ENCODE assay signal across 19 cellular contexts in genomic region chr10:55220975-55221374, GRCh38.
DNase-seq lines count a peak whose midpoint lies in the region; FAIRE-seq and TF ChIP-seq lines count a peak whose summit lies in the region.
"Had no signal": no experiment of that assay in that cellular context is flagged by ENCODE, and none has a peak within 500 bp of the region (broad histone marks: within the 10 kb centered on the region; RNA-seq: fewer than 3 reads in every experiment).

No MANE protein-coding gene starts in this region.

- no peak for TF ChIP-seq POLR2A in GM12891 (IDR thresholded peaks at IDR 0.05; ENCODE audit: low read depth, low read length)

- no peaks in the 10 kb centered on the region for H3K36me3 Mint-ChIP-seq in neural progenitor cell
- H3K36me3 Mint-ChIP-seq: CD4-positive, CD25-positive, alpha-beta regulatory T cell; CD8-positive, alpha-beta memory T cell had no signal

- no peaks in the 10 kb centered on the region for H3K4me1 Mint-ChIP-seq in neural progenitor cell
- H3K4me1 Mint-ChIP-seq: CD4-positive, CD25-positive, alpha-beta regulatory T cell; CD8-positive, alpha-beta memory T cell; GM23338 had no signal

- no peak overlapping the region for H3K27ac ChIP-seq in neural progenitor cell

- no peak overlapping the region for H2AFZ ChIP-seq in neural progenitor cell (replicated peaks)
- H2AFZ ChIP-seq: GM23338 had no signal

- no peaks in the 10 kb centered on the region for H4K20me1 ChIP-seq in neural progenitor cell (ENCODE audit: low read depth)

- H3K9ac ChIP-seq in neural progenitor cell = no peak overlapping the region

- peak; percentile 30 for DNase-seq in NCI-H748 (lab: John Stamatoyannopoulos, UW; ENCODE audit: unreplicated experiment)
- DNase-seq in NCI-H748 treated with DMSO at 0.1 percent for 48 hours (lab: John Stamatoyannopoulos, UW) = no peak
- peak; percentile 75 for DNase-seq in DMS53 (lab: John Stamatoyannopoulos, UW)
- peak; percentile 4 for DNase-seq in MV-4-11 (lab: John Stamatoyannopoulos, UW)
- no peak for DNase-seq in neural progenitor cell (ENCODE audit: low spot score)
- DNase-seq in GM12891 (ENCODE audit: insufficient read length, low spot score) = no peak
- DNase-seq: ACHN; BE2C; C1 segment of cervical spinal cord; CD4-positive, CD25-positive, alpha-beta regulatory T cell; CD8-positive, alpha-beta memory T cell; COR-L47; DMS 273 treated with DMSO at 0.1 percent for 48 hours; DMS79; GDM1; HCEC 1CT had no signal

- H3F3A ChIP-seq in neural progenitor cell (ENCODE audit: low read depth) = no peaks in the 10 kb centered on the region

- H3K4me2 ChIP-seq in neural progenitor cell = no peak overlapping the region
- H3K4me2 ChIP-seq: GM23338 had no signal

- TF ChIP-seq CTCF in neural progenitor cell (IDR thresholded peaks at IDR 0.05) = no peak

- no peaks in the 10 kb centered on the region for H3K79me2 ChIP-seq in neural progenitor cell (ENCODE audit: low read depth)

- no peak overlapping the region for H3K4me3 Mint-ChIP-seq in neural progenitor cell
- H3K4me3 Mint-ChIP-seq: CD4-positive, CD25-positive, alpha-beta regulatory T cell; CD8-positive, alpha-beta memory T cell; GM23338 had no signal

- H3K9me3 Mint-ChIP-seq in neural progenitor cell = no peaks in the 10 kb centered on the region
- H3K9me3 Mint-ChIP-seq: GM23338 had no signal

- no peaks in the 10 kb centered on the region for H3K4me1 ChIP-seq in neural progenitor cell
- H3K4me1 ChIP-seq: BE2C had no signal

- no peak for FAIRE-seq in GM12891 (lab: Jason Lieb, UNC)
- FAIRE-seq: A204.1, H54 had no signal

- H3K27me3 ChIP-seq in neural progenitor cell = no peaks in the 10 kb centered on the region
- H3K27me3 ChIP-seq: BE2C had no signal

- no peak overlapping the region for H3K27ac Mint-ChIP-seq in neural progenitor cell
- H3K27ac Mint-ChIP-seq: CD4-positive, CD25-positive, alpha-beta regulatory T cell; CD8-positive, alpha-beta memory T cell; GM23338 had no signal

- H3K27me3 Mint-ChIP-seq in neural progenitor cell (ENCODE audit: insufficient read depth, low read depth) = no peaks in the 10 kb centered on the region
- H3K27me3 Mint-ChIP-seq: CD4-positive, CD25-positive, alpha-beta regulatory T cell; CD8-positive, alpha-beta memory T cell had no signal

- no peaks in the 10 kb centered on the region for H3K36me3 ChIP-seq in neural progenitor cell
- H3K36me3 ChIP-seq: BE2C had no signal

- no peak overlapping the region for H3K4me3 ChIP-seq in neural progenitor cell
- H3K4me3 ChIP-seq: GM23338 had no signal

- no peaks in the 10 kb centered on the region for H3K9me3 ChIP-seq in neural progenitor cell (ENCODE audit: low read depth)
- H3K9me3 ChIP-seq: BE2C had no signal

TF ChIP-seq in GM12891, 5 proteins besides CTCF, POLR2A, EP300 and RAD21:
- TF ChIP-seq TAF1 (IDR thresholded peaks at IDR 0.05; ENCODE audit: low read depth, low read length) = no peak
- no peak for TF ChIP-seq SPI1 (IDR thresholded peaks at IDR 0.05; ENCODE audit: low read depth, low read length)
TF ChIP-seq in GM12891: peak in this region for 0.

Comparison
In these comparisons a context has a peak if more than half of its experiments do, and no peak if none do; other contexts are left out.
1. DNase-seq: peak in NCI-H748 (single experiment), DMS53 (single experiment) and MV-4-11 (single experiment); none in NCI-H748 treated with DMSO at 0.1 percent for 48 hours (single experiment), neural progenitor cell (single experiment) and GM12891 (single experiment).